In the genomic region with DNA sequence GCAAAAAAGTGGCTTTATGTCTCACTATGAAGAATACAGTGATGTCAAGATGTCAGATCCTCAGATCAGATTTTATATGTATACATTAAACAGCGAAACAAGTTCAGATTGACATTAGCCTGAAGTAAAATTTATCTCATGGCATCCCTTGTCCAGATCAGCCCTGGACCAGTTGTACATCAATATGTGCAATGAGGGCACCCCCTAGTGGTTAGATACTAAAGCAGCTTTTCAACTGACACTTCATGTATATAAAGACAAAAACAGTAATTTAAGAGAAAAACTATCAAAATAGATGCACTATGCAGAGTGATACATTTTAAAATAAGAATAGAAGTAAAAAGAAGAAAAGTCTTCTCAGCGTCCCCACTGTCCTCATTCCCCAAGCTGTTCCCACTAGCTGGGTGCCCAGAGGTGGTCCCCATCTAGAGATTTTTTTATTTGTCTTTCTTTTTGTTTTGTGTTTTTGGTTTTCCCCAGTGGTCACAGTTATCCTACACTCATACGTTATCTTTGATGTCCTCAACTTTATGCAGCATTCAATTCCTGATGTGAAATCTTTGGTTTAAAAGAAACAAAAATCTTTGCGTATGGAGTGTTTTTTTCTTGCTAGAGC, we compare ENCODE assay signal across 8 cellular contexts.
DNase-seq lines count a peak whose midpoint lies in the region; ATAC-seq and TF ChIP-seq lines count a peak whose summit lies in the region.

No MANE protein-coding gene starts in this region.

- H3K27ac ChIP-seq in heart left ventricle (no peak overlapping the region), HEK293 (ENCODE audit: extremely low read depth, low read depth, low read length) (no peak overlapping the region), SU-DHL-6 (ENCODE audit: low read depth, low read length) (no peak overlapping the region), foreskin keratinocyte (no peak overlapping the region)

- TF ChIP-seq POLR2A in heart left ventricle (IDR thresholded peaks at IDR 0.05) = no peak

- no peaks in the 10 kb centered on the region for H4K20me1 ChIP-seq in SU-DHL-6 (ENCODE audit: low read depth, low read length)

- H3K4me2 ChIP-seq in SU-DHL-6 (ENCODE audit: low read depth, low read length, poor library complexity, severe bottlenecking) = no peak overlapping the region

- POLR2A ChIA-PET in HEK293 (lab: Yijun Ruan, JAX) = no interaction called here

- H3K4me1 ChIP-seq in heart left ventricle (no peaks in the 10 kb centered on the region), HEK293 (ENCODE audit: control insufficient read depth, insufficient read depth, low read length) (no peaks in the 10 kb centered on the region), foreskin keratinocyte (no peaks in the 10 kb centered on the region)

- 28 to 34% (median 30%) methylated on average over 4 of the region's 4 CpGs for WGBS in heart left ventricle, 4 donors

- H3F3A ChIP-seq in SU-DHL-6 (ENCODE audit: insufficient read depth) = no peaks in the 10 kb centered on the region

- CTCF ChIA-PET in HEK293 (lab: Yijun Ruan, JAX) = interaction anchor here (0.6 to 1.4 kb wide), 19 partner anchors 9 to 1998 kb away, joined by 3 to 12 read pairs (median 3); no protein-coding TSS in a partner anchor

- H3K36me3 ChIP-seq in heart left ventricle (no peaks in the 10 kb centered on the region), HEK293 (ENCODE audit: control insufficient read depth in 2 of 2, insufficient read depth in 1 of 2, low read length in 2 of 2) (no peaks in the 10 kb centered on the region), SU-DHL-6 (ENCODE audit: low read length) (no peaks in the 10 kb centered on the region)

- peaks cover 0 to 4% (median 0%) of the 10 kb centered on the region in 12 donors for H3K9me3 ChIP-seq in heart left ventricle
- H3K9me3 ChIP-seq in HEK293 (ENCODE audit: control insufficient read depth, insufficient read depth, low read depth, low read length) = no peaks in the 10 kb centered on the region
- no peaks in the 10 kb centered on the region for H3K9me3 ChIP-seq in SU-DHL-6 (ENCODE audit: insufficient read depth, low read length)

- H3K27me3 ChIP-seq in heart left ventricle (no peaks in the 10 kb centered on the region), SU-DHL-6 (ENCODE audit: low read length) (no peaks in the 10 kb centered on the region), foreskin keratinocyte (no peaks in the 10 kb centered on the region)

- peak in 1 of 5 donors; percentile 12 for DNase-seq in heart left ventricle
- no peak for DNase-seq in cardiac septum (ENCODE audit: low spot score)
- peak; percentile 25 for DNase-seq in NCI-H1092 (lab: John Stamatoyannopoulos, UW)
- DNase-seq in foreskin keratinocyte = peak; percentile 12 to 44
- DNase-seq in putamen (ENCODE audit: low spot score) = peak; percentile 32
- DNase-seq in 8988T = no peak

- no peak overlapping the region for H3K4me3 ChIP-seq in heart left ventricle
- no peak overlapping the region for H3K4me3 ChIP-seq in HEK293 (ENCODE audit: low read depth, low read length)
- H3K4me3 ChIP-seq in SU-DHL-6 (ENCODE audit: insufficient read depth, low read length, poor library complexity, severe bottlenecking) = no peak overlapping the region

- no peak overlapping the region for H2AFZ ChIP-seq in SU-DHL-6 (ENCODE audit: low read depth, low read length, severe bottlenecking)

- ATAC-seq in heart left ventricle = peak in 1 of 4 donors; percentile 58
- peak; percentile 76 for ATAC-seq in foreskin keratinocyte

- H3K9me2 ChIP-seq in SU-DHL-6 (replicated peaks; ENCODE audit: insufficient read depth, low read length) = no peaks in the 10 kb centered on the region

- peak; percentile 58 to 86 (median 70) for TF ChIP-seq CTCF in heart left ventricle (IDR thresholded peaks at IDR 0.05)
- no peak for TF ChIP-seq CTCF in HEK293 (tag by site-specific recombination; IDR thresholded peaks at IDR 0.05)
- TF ChIP-seq CTCF in SU-DHL-6 (IDR thresholded peaks at IDR 0.05; ENCODE audit: insufficient read depth, low read length, poor library complexity, severe bottlenecking) = peak; percentile 68
- peak; percentile 85 for TF ChIP-seq CTCF in foreskin keratinocyte (conservative IDR thresholded peaks at IDR 0.05)

- intact Hi-C loops in heart left ventricle (cut with DNase I) = loop anchor here in 7 of 10 donors (5.0 to 10.0 kb wide), 3 partner anchors 597 to 847 kb away; no protein-coding TSS in a partner anchor
- intact Hi-C loops in cardiac septum (cut with DNase I) = no loop called here

- H3K9ac ChIP-seq in SU-DHL-6 (ENCODE audit: low read length) = no peak overlapping the region

- no peaks in the 10 kb centered on the region for H3K79me2 ChIP-seq in SU-DHL-6 (ENCODE audit: insufficient read depth, low read length)

TF ChIP-seq in HEK293, 187 proteins besides CTCF, POLR2A, EP300 and RAD21:
- no peak for TF ChIP-seq ZNF510 (tag by site-specific recombination; IDR thresholded peaks at IDR 0.05; ENCODE audit: insufficient replicate concordance)
- peak; percentile 65 for TF ChIP-seq ZNF654 (tag by site-specific recombination; IDR thresholded peaks at IDR 0.05; ENCODE audit: low read depth)
- no peak for TF ChIP-seq PRDM6 (tag by site-specific recombination; IDR thresholded peaks at IDR 0.05)
- TF ChIP-seq ZNF518A (tag by site-specific recombination; conservative IDR thresholded peaks at IDR 0.05; ENCODE audit: low read depth) = no peak
- TF ChIP-seq SCRT1 (tag by site-specific recombination; IDR thresholded peaks at IDR 0.05; ENCODE audit: borderline replicate concordance) = no peak
- TF ChIP-seq ZNF146 (tag by site-specific recombination; IDR thresholded peaks at IDR 0.05) = no peak
- TF ChIP-seq RBAK (tag by site-specific recombination; IDR thresholded peaks at IDR 0.05) = no peak
- TF ChIP-seq ZNF791 (tag by site-specific recombination; IDR thresholded peaks at IDR 0.05) = no peak

Comparison
In these comparisons a context has a peak if more than half of its experiments do, and no peak if none do; other contexts are left out.
1. DNase-seq: peak in NCI-H1092 (single experiment), foreskin keratinocyte (2 of 2) and putamen (single experiment); none in cardiac septum (single experiment) and 8988T (single experiment).